9 cellular contexts compared by ENCODE assay signal in genomic region chr9:37650299-37650872, GRCh38. TPM values are rescaled to one million over a fixed set of nuclear protein-coding genes. Genes with fewer than 3 reads are reported as not detected.
DNase-seq lines count a peak whose midpoint lies in the region; ATAC-seq and TF ChIP-seq lines count a peak whose summit lies in the region.
"Had no signal": no experiment of that assay in that cellular context is flagged by ENCODE, and none has a peak within 500 bp of the region (broad histone marks: within the 10 kb centered on the region; RNA-seq: fewer than 3 reads in every experiment).

No MANE protein-coding gene starts in this region.

- H3K27ac ChIP-seq in RWPE2 (ENCODE audit: poor library complexity, severe bottlenecking) = no peak overlapping the region
- no peak overlapping the region for H3K27ac ChIP-seq in fibroblast of lung (ENCODE audit: insufficient read depth, low read length)

- H3K9me3 ChIP-seq in RWPE2 (ENCODE audit: severe bottlenecking) (no peaks in the 10 kb centered on the region), fibroblast of lung (ENCODE audit: control insufficient read depth, insufficient read depth, low read depth, low read length) (no peaks in the 10 kb centered on the region)

- H2AFZ ChIP-seq in fibroblast of lung (ENCODE audit: low read length) = no peak overlapping the region

- peak overlapping the region; percentile 19 for H3K4me2 ChIP-seq in fibroblast of lung (ENCODE audit: extremely low read depth, insufficient read depth, low read length)

- in situ Hi-C loops in GM13976 (cut with MboI; ENCODE audit: low sequenced_read_pairs, unreplicated experiment) = no loop called here

- no peaks in the 10 kb centered on the region for H4K20me1 ChIP-seq in fibroblast of lung (ENCODE audit: control insufficient read depth, extremely low read depth, insufficient read depth, low read length)

- TF ChIP-seq CTCF in GM13976 (IDR thresholded peaks at IDR 0.05; ENCODE audit: borderline replicate concordance, control extremely low read depth, extremely low read depth, insufficient read depth, missing control alignments) (peak; percentile 9), RWPE2 (IDR thresholded peaks at IDR 0.05; ENCODE audit: poor library complexity, severe bottlenecking) (no peak), fibroblast of lung (conservative IDR thresholded peaks at IDR 0.05 in 1 of 2, IDR thresholded peaks at IDR 0.05 in 1 of 2; ENCODE audit: low read depth in 1 of 2, low read length in 2 of 2) (no peak)

- no peak overlapping the region for H3K9ac ChIP-seq in fibroblast of lung (ENCODE audit: insufficient read depth, low read length)

- peaks cover 63% of the 10 kb centered on the region for H3K27me3 ChIP-seq in RWPE2 (ENCODE audit: insufficient read depth, poor library complexity, severe bottlenecking)
- H3K27me3 ChIP-seq in fibroblast of lung (ENCODE audit: control insufficient read depth, insufficient read depth, low read length) = peaks cover 49% of the 10 kb centered on the region

- H3K79me2 ChIP-seq in fibroblast of lung (ENCODE audit: control insufficient read depth, insufficient read depth, low read length) = no peaks in the 10 kb centered on the region

- H3K36me3 ChIP-seq in RWPE2 (ENCODE audit: low read depth) (no peaks in the 10 kb centered on the region), fibroblast of lung (ENCODE audit: control insufficient read depth, insufficient read depth, low read length) (no peaks in the 10 kb centered on the region)

- peak overlapping the region; percentile 44 for H3K4me3 ChIP-seq in RWPE2 (ENCODE audit: severe bottlenecking)
- no peak overlapping the region for H3K4me3 ChIP-seq in fibroblast of lung (replicated peaks in 1 of 4; ENCODE audit: control extremely low read depth in 1 of 4, insufficient read depth in 1 of 4, low read depth in 3 of 4, low read length in 4 of 4)
- peak overlapping the region; percentile 28 for H3K4me3 ChIP-seq in skeletal muscle cell (ENCODE audit: low read depth, low read length)

- no peaks in the 10 kb centered on the region for H3K4me1 ChIP-seq in RWPE2 (ENCODE audit: insufficient read depth, poor library complexity, severe bottlenecking)
- H3K4me1 ChIP-seq in fibroblast of lung (ENCODE audit: control insufficient read depth, extremely low read depth, insufficient read depth, low read length) = no peaks in the 10 kb centered on the region

- ATAC-seq in RWPE2 (ENCODE audit: low read depth) = no peak

- no peak for DNase-seq in GM13976 (ENCODE audit: low spot score)
- DNase-seq in RWPE2 (ENCODE audit: low spot score) = no peak
- DNase-seq in fibroblast of lung (ENCODE audit: low read depth in 2 of 2) = no peak
- DNase-seq in skeletal muscle cell (ENCODE audit: low read depth) = no peak
- DNase-seq in stimulated activated CD4-positive, alpha-beta T cell treated with anti-CD3 and anti-CD28 coated beads, Interleukin-2, amount 100 ng/mL, for 24 hours = no peak
- no peak for DNase-seq in activated CD8-positive, alpha-beta memory T cell treated with anti-CD3 and anti-CD28 coated beads, Interleukin-2, amount 50 U/mL, for 48 hours
- DNase-seq in NCI-H526 (lab: John Stamatoyannopoulos, UW) = no peak
- DNase-seq in stimulated activated CD4-positive, alpha-beta T cell treated with anti-CD3 and anti-CD28 coated beads, Interleukin-12 subunit alpha, Interleukin-12 subunit beta, amount 100 ng/mL, for 4 hours = no peak
- DNase-seq: NCI-H2029 treated with DMSO at 0.1 percent for 48 hours had no signal

RNA-seq across cellular contexts. Expression of gene FRMPD1, which starts 0.4 kb away (rescaled TPM):
- total RNA-seq in fibroblast of lung = not detected in 2 replicates
- not detected in 2 replicates for polyA plus RNA-seq in fibroblast of lung
- polyA plus RNA-seq in fibroblast of lung (2012) = not detected in 2 replicates
- polyA minus RNA-seq in fibroblast of lung (ENCODE audit: low replicate concordance) = not detected in 2 replicates

RNA-seq across cellular contexts. Expression of gene TOMM5, which starts 58.0 kb away (rescaled TPM):
- total RNA-seq in fibroblast of lung = 113 and 128 TPM in 2 replicates
- polyA plus RNA-seq in fibroblast of lung = 162 and 203 TPM in 2 replicates
- 147 and 199 TPM in 2 replicates for polyA plus RNA-seq in fibroblast of lung (2012)
- polyA minus RNA-seq in fibroblast of lung (ENCODE audit: low replicate concordance) = 30.6 and 39.8 TPM in 2 replicates

Comparison
In these comparisons a context has a peak if more than half of its experiments do, and no peak if none do; other contexts are left out.
1. H3K4me3 ChIP-seq: peak in RWPE2 (single experiment) and skeletal muscle cell (single experiment); none in fibroblast of lung (0 of 4).